ENCODE assay signal across 21 cellular contexts in genomic region chr13:100537951-100538462, GRCh38. TPM values are rescaled to one million over a fixed set of nuclear protein-coding genes. Genes with fewer than 3 reads are reported as not detected.
DNase-seq lines count a peak whose midpoint lies in the region; ATAC-seq and TF ChIP-seq lines count a peak whose summit lies in the region.
"Had no signal": no experiment of that assay in that cellular context is flagged by ENCODE, and none has a peak within 500 bp of the region (broad histone marks: within the 10 kb centered on the region; RNA-seq: fewer than 3 reads in every experiment).

No MANE protein-coding gene starts in this region.

- H3K9me3 Mint-ChIP-seq in activated CD8-positive, alpha-beta memory T cell treated with anti-CD3 and anti-CD28 coated beads, Interleukin-2, amount 10 ng/mL, durations not matched to agents 7 days and 5 days (ENCODE audit: low read depth) = no peaks in the 10 kb centered on the region
- H3K9me3 Mint-ChIP-seq in osteocyte (ENCODE audit: unreplicated experiment) = no peaks in the 10 kb centered on the region
- H3K9me3 Mint-ChIP-seq: CD8-positive, alpha-beta memory T cell; IgD-negative memory B cell had no signal

- H3K4me3 Mint-ChIP-seq in activated CD8-positive, alpha-beta memory T cell treated with anti-CD3 and anti-CD28 coated beads, Interleukin-2, amount 10 ng/mL, durations not matched to agents 7 days and 5 days = no peak overlapping the region
- no peak overlapping the region for H3K4me3 Mint-ChIP-seq in osteocyte (ENCODE audit: unreplicated experiment)
- H3K4me3 Mint-ChIP-seq: B cell, IgD-negative memory B cell had no signal

- TF ChIP-seq CTCF in KMS-11 (conservative IDR thresholded peaks at IDR 0.05; ENCODE audit: low read depth, low read length) (no peak), coronary artery (IDR thresholded peaks at IDR 0.05) (no peak), osteocyte (IDR thresholded peaks at IDR 0.05) (no peak), PC-9 (conservative IDR thresholded peaks at IDR 0.05) (no peak)

- H3K36me3 ChIP-seq in KMS-11 (ENCODE audit: insufficient read depth) (no peaks in the 10 kb centered on the region), PC-9 (ENCODE audit: low read depth) (no peaks in the 10 kb centered on the region)

- H3K27me3 ChIP-seq in KMS-11 (ENCODE audit: insufficient read depth, low read depth) = no peaks in the 10 kb centered on the region
- no peaks in the 10 kb centered on the region for H3K27me3 ChIP-seq in PC-9 (ENCODE audit: insufficient read depth, low read depth)

- H3K4me2 ChIP-seq in KMS-11 (0 out of 2 replicates have a peak overlapping the region, but pooled peaks have one; percentile 9), PC-9 (no peak overlapping the region)
- H3K4me2 ChIP-seq: A549 had no signal

- peak; percentile 4 for DNase-seq in activated CD8-positive, alpha-beta memory T cell treated with anti-CD3 and anti-CD28 coated beads, Interleukin-2, amount 10 ng/mL, durations not matched to agents 7 days and 5 days
- DNase-seq in activated CD8-positive, alpha-beta memory T cell treated with anti-CD3 and anti-CD28 coated beads, Interleukin-2, amount 50 U/mL, for 48 hours = no peak
- DNase-seq in coronary artery (ENCODE audit: low spot score) = peak; percentile 21
- peak; percentile 34 for DNase-seq in osteocyte (ENCODE audit: extremely low spot score, unreplicated experiment)
- DNase-seq in GM19238 (ENCODE audit: insufficient read length, low spot score) = no peak
- DNase-seq in PC-9 = no peak
- DNase-seq: Calu3; CD8-positive, alpha-beta memory T cell; Kasumi-1; NCI-H1694 treated with DMSO at 0.1 percent for 48 hours; NCI-H2081 treated with DMSO at 0.1 percent for 48 hours; NCI-H446 treated with DMSO at 0.1 percent for 48 hours; SHP77 treated with DMSO at 0.1 percent for 48 hours had no signal

- H3K4me1 Mint-ChIP-seq in activated CD8-positive, alpha-beta memory T cell treated with anti-CD3 and anti-CD28 coated beads, Interleukin-2, amount 10 ng/mL, durations not matched to agents 7 days and 5 days = peaks cover 20% of the 10 kb centered on the region
- H3K4me1 Mint-ChIP-seq in osteocyte (ENCODE audit: unreplicated experiment) = peaks cover 11% of the 10 kb centered on the region

- no peak overlapping the region for H3K4me3 ChIP-seq in KMS-11 (IDR thresholded peaks at IDR 0.05; ENCODE audit: insufficient read depth, low read depth, low read length)
- no peak overlapping the region for H3K4me3 ChIP-seq in coronary artery
- no peak overlapping the region for H3K4me3 ChIP-seq in PC-9
- H3K4me3 ChIP-seq: A549, SK-N-MC had no signal

- no peaks in the 10 kb centered on the region for H3F3A ChIP-seq in PC-9 (ENCODE audit: insufficient read depth, low read depth)

- intact Hi-C loops in PC-9 (cut with micrococcal nuclease; ENCODE audit: unreplicated experiment) = no loop called here

- H3K9ac ChIP-seq in KMS-11 = no peak overlapping the region

- H3K9me2 ChIP-seq in PC-9 (ENCODE audit: insufficient read depth) = no peaks in the 10 kb centered on the region

- H3K27ac Mint-ChIP-seq in activated CD8-positive, alpha-beta memory T cell treated with anti-CD3 and anti-CD28 coated beads, Interleukin-2, amount 10 ng/mL, durations not matched to agents 7 days and 5 days = no peak overlapping the region
- H3K27ac Mint-ChIP-seq in osteocyte (ENCODE audit: unreplicated experiment) = no peak overlapping the region
- H3K27ac Mint-ChIP-seq: B cell, IgD-negative memory B cell had no signal

- H3K27ac ChIP-seq in KMS-11 (no peak overlapping the region), coronary artery (no peak overlapping the region), PC-9 (no peak overlapping the region)
- H3K27ac ChIP-seq: A549, RWPE1, SK-N-MC had no signal

- no peaks in the 10 kb centered on the region for H3K9me3 ChIP-seq in PC-9 (ENCODE audit: insufficient read depth, low read depth)
- H3K9me3 ChIP-seq: A549 had no signal

- H3K36me3 Mint-ChIP-seq in activated CD8-positive, alpha-beta memory T cell treated with anti-CD3 and anti-CD28 coated beads, Interleukin-2, amount 10 ng/mL, durations not matched to agents 7 days and 5 days = peaks cover 3% of the 10 kb centered on the region
- H3K36me3 Mint-ChIP-seq in osteocyte (ENCODE audit: unreplicated experiment) = peaks cover 15% of the 10 kb centered on the region

- H3K4me1 ChIP-seq in KMS-11 (ENCODE audit: low read depth, poor library complexity, severe bottlenecking) = peaks cover 23% of the 10 kb centered on the region
- H3K4me1 ChIP-seq in PC-9 (replicated peaks; ENCODE audit: insufficient read depth) = no peaks in the 10 kb centered on the region
- H3K4me1 ChIP-seq: A549 had no signal

- no peak for ATAC-seq in activated CD8-positive, alpha-beta memory T cell treated with anti-CD3 and anti-CD28 coated beads, Interleukin-2, amount 10 ng/mL, durations not matched to agents 7 days and 5 days
- no peak for ATAC-seq in GM18519 (IDR thresholded peaks at IDR 0.05; ENCODE audit: low FRiP score, unreplicated experiment)
- ATAC-seq: A549, HCT116 had no signal

- H3K79me2 ChIP-seq in KMS-11 (ENCODE audit: insufficient read depth, low read depth) = no peaks in the 10 kb centered on the region
- H3K79me2 ChIP-seq in PC-9 (ENCODE audit: low read depth) = no peaks in the 10 kb centered on the region

- no TSS peak for BruUV-seq in PC-9 (replicated peaks; lab: Mats Ljungman, UMichigan)

- no peak overlapping the region for H2AFZ ChIP-seq in KMS-11 (ENCODE audit: low read depth)
- no peak overlapping the region for H2AFZ ChIP-seq in PC-9

- H4K20me1 ChIP-seq in KMS-11 (ENCODE audit: insufficient read depth) (no peaks in the 10 kb centered on the region), PC-9 (ENCODE audit: insufficient read depth) (no peaks in the 10 kb centered on the region)

- POLR2A ChIA-PET in PC-9 (lab: Charles Lee; ENCODE audit: unreplicated experiment) = no interaction called here

- CTCF ChIA-PET in activated CD8-positive, alpha-beta memory T cell treated with anti-CD3 and anti-CD28 coated beads, Interleukin-2, amount 10 ng/mL, durations not matched to agents 7 days and 5 days (lab: Charles Lee) = no interaction called here
- CTCF ChIA-PET in PC-9 (lab: Charles Lee) = no interaction called here

- no peaks in the 10 kb centered on the region for H3K27me3 Mint-ChIP-seq in activated CD8-positive, alpha-beta memory T cell treated with anti-CD3 and anti-CD28 coated beads, Interleukin-2, amount 10 ng/mL, durations not matched to agents 7 days and 5 days
- no peaks in the 10 kb centered on the region for H3K27me3 Mint-ChIP-seq in osteocyte (ENCODE audit: unreplicated experiment)
- H3K27me3 Mint-ChIP-seq: B cell; CD8-positive, alpha-beta memory T cell; IgD-negative memory B cell had no signal

RNA-seq across cellular contexts. Expression of gene GGACT, which starts 50.6 kb away (rescaled TPM):
- 1 to 10 TPM; 5.0 to 5.3 TPM for total RNA-seq in activated CD8-positive, alpha-beta memory T cell treated with anti-CD3 and anti-CD28 coated beads, Interleukin-2, amount 10 ng/mL, durations not matched to agents 7 days and 5 days
- total RNA-seq in osteocyte (7.1 and 10.4 TPM in 2 replicates), PC-9 (2021) (4.9 and 5.3 TPM in 2 replicates)

Comparison
In these comparisons a context has a peak if more than half of its experiments do, and no peak if none do; other contexts are left out.
1. DNase-seq: peak in activated CD8-positive, alpha-beta memory T cell treated with anti-CD3 and anti-CD28 coated beads, Interleukin-2, amount 10 ng/mL, durations not matched to agents 7 days and 5 days (single experiment), coronary artery (single experiment) and osteocyte (single experiment); none in activated CD8-positive, alpha-beta memory T cell treated with anti-CD3 and anti-CD28 coated beads, Interleukin-2, amount 50 U/mL, for 48 hours (single experiment), GM19238 (single experiment) and PC-9 (0 of 2).